In the genomic region with DNA sequence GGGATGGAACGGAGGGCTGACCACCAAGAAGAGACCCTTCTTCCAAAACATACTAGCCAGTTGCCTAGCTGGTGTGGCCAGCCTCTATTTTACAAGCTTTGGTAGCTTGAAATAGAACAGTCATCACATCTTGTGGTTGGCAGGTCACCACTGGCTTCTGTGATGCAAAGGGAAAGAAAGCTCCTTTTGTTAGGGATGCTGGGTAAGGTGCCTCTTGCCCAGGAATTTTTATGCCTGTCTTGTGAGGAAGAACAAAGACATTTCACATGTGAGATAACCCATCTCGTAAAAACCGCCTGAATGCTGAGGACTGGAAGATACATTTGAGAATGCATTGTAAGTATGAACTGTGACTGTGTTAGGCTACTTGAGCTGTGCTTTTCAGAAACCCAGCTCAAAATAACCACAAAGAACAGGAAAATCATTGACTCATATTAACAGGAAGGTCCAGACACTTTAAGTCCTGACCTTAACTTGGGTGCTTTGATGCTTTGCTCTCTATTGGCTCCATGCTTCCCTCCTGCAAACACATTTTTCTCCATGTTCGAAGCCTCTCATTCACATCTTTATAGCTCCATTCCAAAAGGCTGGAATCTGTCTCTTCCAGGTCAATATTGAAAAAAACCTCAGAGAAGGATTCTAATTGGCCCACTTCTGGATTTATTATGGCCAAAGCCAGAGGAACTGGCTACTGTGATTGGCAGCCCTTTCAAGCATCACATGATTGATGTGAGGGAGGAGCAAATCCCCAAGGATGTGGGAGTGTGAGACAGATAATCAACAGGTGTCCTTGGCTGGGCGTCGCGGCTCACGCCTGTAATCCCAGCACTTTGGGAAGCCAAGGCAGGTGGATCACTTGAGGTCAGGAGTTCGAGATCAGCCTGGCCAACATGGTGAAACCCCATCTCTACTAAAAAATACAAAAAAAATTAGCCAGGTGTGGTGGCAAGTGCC, we compare ENCODE assay signal across 7 cellular contexts. TPM values are rescaled to one million over a fixed set of nuclear protein-coding genes. Genes with fewer than 3 reads are reported as not detected.
DNase-seq lines count a peak whose midpoint lies in the region; ATAC-seq and TF ChIP-seq lines count a peak whose summit lies in the region.

No MANE protein-coding gene starts in this region.

- ATAC-seq in GM23338 (no peak), PC-3 (peak; percentile 53), GM18907 (IDR thresholded peaks at IDR 0.05; ENCODE audit: unreplicated experiment) (no peak), HG03442 (IDR thresholded peaks at IDR 0.05; ENCODE audit: unreplicated experiment) (no peak)

- TF ChIP-seq CTCF in GM23338 (conservative IDR thresholded peaks at IDR 0.05; ENCODE audit: low read depth in 2 of 2): no peak
- TF ChIP-seq CTCF in PC-3 (conservative IDR thresholded peaks at IDR 0.05; ENCODE audit: low read depth, low read length): no peak

- intact Hi-C loops in PC-3 (cut with micrococcal nuclease): loop anchor here (1.0 to 5.0 kb wide), 4 partner anchors 52 to 77 kb away; partner anchors contain the start of gene MICAL2

- BruUV-seq in PC-3 (replicated peaks; lab: Mats Ljungman, UMichigan): TSS peak; percentile 56

- H3K4me3 ChIP-seq in GM23338: no peak overlapping the region
- no peak overlapping the region for H3K4me3 ChIP-seq in PC-3 (ENCODE audit: low read length)
- no peak overlapping the region for H3K4me3 ChIP-seq in skin epidermis
- H3K4me3 ChIP-seq in effector memory CD4-positive, alpha-beta T cell (ENCODE audit: insufficient read depth, low read depth, low read length, poor library complexity, severe bottlenecking): no peak overlapping the region

- peaks cover 11% of the 10 kb centered on the region for H3K4me1 Mint-ChIP-seq in GM23338

- H3K36me3 Mint-ChIP-seq in GM23338 (ENCODE audit: low read depth): no peaks in the 10 kb centered on the region

- no peaks in the 10 kb centered on the region for H3K9me3 Mint-ChIP-seq in GM23338

- peak overlapping the region; percentile 86 for H3K9ac ChIP-seq in PC-3 (ENCODE audit: low read length)

- no peaks in the 10 kb centered on the region for H3K4me1 ChIP-seq in GM23338 (ENCODE audit: insufficient read depth)
- H3K4me1 ChIP-seq in PC-3 (ENCODE audit: insufficient read depth, low read length): peaks cover 72% of the 10 kb centered on the region
- no peaks in the 10 kb centered on the region for H3K4me1 ChIP-seq in effector memory CD4-positive, alpha-beta T cell (ENCODE audit: control insufficient read depth, insufficient read depth, low read length, poor library complexity, severe bottlenecking)

- H3K27me3 Mint-ChIP-seq in GM23338 (ENCODE audit: insufficient read depth, low read depth, poor library complexity): peaks cover 4% of the 10 kb centered on the region

- CTCF ChIA-PET in PC-3 (lab: Charles Lee): interaction anchor here (0.7 to 1.2 kb wide), 2 partner anchors 71 to 117 kb away, joined by 3 to 6 read pairs; no protein-coding TSS in a partner anchor

- no peak overlapping the region for H3K27ac ChIP-seq in GM23338 (ENCODE audit: low read depth)
- H3K27ac ChIP-seq in PC-3 (ENCODE audit: low read length): peak overlapping the region; percentile 99
- H3K27ac ChIP-seq in skin epidermis: peak overlapping the region in 17 of 21 experiments; percentile 0 to 76 (median 48)
- H3K27ac ChIP-seq in effector memory CD4-positive, alpha-beta T cell (ENCODE audit: insufficient read depth, low read length, poor library complexity, severe bottlenecking): no peak overlapping the region

- H3K4me2 ChIP-seq in GM23338 (no peak overlapping the region), PC-3 (ENCODE audit: low read length) (peak overlapping the region; percentile 45)

- H4K20me1 ChIP-seq in GM23338 (replicated peaks; ENCODE audit: insufficient read depth): no peaks in the 10 kb centered on the region
- no peaks in the 10 kb centered on the region for H4K20me1 ChIP-seq in PC-3 (ENCODE audit: low read length)

- H3K36me3 ChIP-seq in GM23338 (ENCODE audit: insufficient read depth): no peaks in the 10 kb centered on the region
- H3K36me3 ChIP-seq in PC-3 (ENCODE audit: low read depth, low read length): peaks cover 26% of the 10 kb centered on the region
- H3K36me3 ChIP-seq in effector memory CD4-positive, alpha-beta T cell (ENCODE audit: control insufficient read depth, insufficient read depth, low read length): no peaks in the 10 kb centered on the region

- H3K9me2 ChIP-seq in GM23338 (ENCODE audit: insufficient read depth): no peaks in the 10 kb centered on the region
- H3K9me2 ChIP-seq in PC-3 (replicated peaks; ENCODE audit: low read length): no peaks in the 10 kb centered on the region

- no peaks in the 10 kb centered on the region for H3K9me3 ChIP-seq in PC-3 (ENCODE audit: low read length)
- H3K9me3 ChIP-seq in effector memory CD4-positive, alpha-beta T cell (ENCODE audit: control insufficient read depth, low read length): no peaks in the 10 kb centered on the region

- H3K27ac Mint-ChIP-seq in GM23338: no peak overlapping the region

- H3K27me3 ChIP-seq in GM23338 (ENCODE audit: insufficient read depth) (no peaks in the 10 kb centered on the region), PC-3 (ENCODE audit: low read length) (no peaks in the 10 kb centered on the region)
- H3K27me3 ChIP-seq in effector memory CD4-positive, alpha-beta T cell (replicated peaks; ENCODE audit: control insufficient read depth, insufficient read depth, low read length, poor library complexity, severe bottlenecking): no peaks in the 10 kb centered on the region

- H3K79me2 ChIP-seq in GM23338 (replicated peaks; ENCODE audit: insufficient read depth): no peaks in the 10 kb centered on the region
- peaks cover 60% of the 10 kb centered on the region for H3K79me2 ChIP-seq in PC-3 (ENCODE audit: low read length)

- H3F3A ChIP-seq in GM23338 (replicated peaks; ENCODE audit: low read depth) (no peaks in the 10 kb centered on the region), PC-3 (ENCODE audit: low read length, unreplicated experiment) (peaks cover 8% of the 10 kb centered on the region)

- no peak overlapping the region for H3K4me3 Mint-ChIP-seq in GM23338

- POLR2A ChIA-PET in PC-3 (lab: Charles Lee; ENCODE audit: unreplicated experiment): interaction anchor here (0.5 to 1.5 kb wide), 12 partner anchors 11 to 1153 kb away, joined by 3 to 13 read pairs (median 4); partner anchors contain the start of gene MICAL2

- H2AFZ ChIP-seq in GM23338 (no peak overlapping the region), PC-3 (ENCODE audit: low read length) (no peak overlapping the region)

- DNase-seq in GM23338 (ENCODE audit: low spot score): peak; percentile 16
- DNase-seq in PC-3: peak; percentile 96
- peak; percentile 21 for DNase-seq in fibroblast of gingiva (ENCODE audit: low read depth)
- DNase-seq in effector memory CD4-positive, alpha-beta T cell: no peak

TF ChIP-seq in GM23338, 12 proteins besides CTCF, POLR2A, EP300 and RAD21 (continues in another document):
- TF ChIP-seq EZH2 (IDR thresholded peaks at IDR 0.05; ENCODE audit: low read depth, unreplicated experiment) (no peak), POLR2AphosphoS5 (IDR thresholded peaks at IDR 0.05; ENCODE audit: low read depth) (no peak), ZNF331 (CRISPR knock-in tag; IDR thresholded peaks at IDR 0.05; ENCODE audit: low read depth) (no peak), NANOG (IDR thresholded peaks at IDR 0.05; ENCODE audit: borderline replicate concordance) (no peak), ETS1 (IDR thresholded peaks at IDR 0.05) (no peak), JUNB (IDR thresholded peaks at IDR 0.05; ENCODE audit: unreplicated experiment) (no peak)
- TF ChIP-seq, protein P1, sequence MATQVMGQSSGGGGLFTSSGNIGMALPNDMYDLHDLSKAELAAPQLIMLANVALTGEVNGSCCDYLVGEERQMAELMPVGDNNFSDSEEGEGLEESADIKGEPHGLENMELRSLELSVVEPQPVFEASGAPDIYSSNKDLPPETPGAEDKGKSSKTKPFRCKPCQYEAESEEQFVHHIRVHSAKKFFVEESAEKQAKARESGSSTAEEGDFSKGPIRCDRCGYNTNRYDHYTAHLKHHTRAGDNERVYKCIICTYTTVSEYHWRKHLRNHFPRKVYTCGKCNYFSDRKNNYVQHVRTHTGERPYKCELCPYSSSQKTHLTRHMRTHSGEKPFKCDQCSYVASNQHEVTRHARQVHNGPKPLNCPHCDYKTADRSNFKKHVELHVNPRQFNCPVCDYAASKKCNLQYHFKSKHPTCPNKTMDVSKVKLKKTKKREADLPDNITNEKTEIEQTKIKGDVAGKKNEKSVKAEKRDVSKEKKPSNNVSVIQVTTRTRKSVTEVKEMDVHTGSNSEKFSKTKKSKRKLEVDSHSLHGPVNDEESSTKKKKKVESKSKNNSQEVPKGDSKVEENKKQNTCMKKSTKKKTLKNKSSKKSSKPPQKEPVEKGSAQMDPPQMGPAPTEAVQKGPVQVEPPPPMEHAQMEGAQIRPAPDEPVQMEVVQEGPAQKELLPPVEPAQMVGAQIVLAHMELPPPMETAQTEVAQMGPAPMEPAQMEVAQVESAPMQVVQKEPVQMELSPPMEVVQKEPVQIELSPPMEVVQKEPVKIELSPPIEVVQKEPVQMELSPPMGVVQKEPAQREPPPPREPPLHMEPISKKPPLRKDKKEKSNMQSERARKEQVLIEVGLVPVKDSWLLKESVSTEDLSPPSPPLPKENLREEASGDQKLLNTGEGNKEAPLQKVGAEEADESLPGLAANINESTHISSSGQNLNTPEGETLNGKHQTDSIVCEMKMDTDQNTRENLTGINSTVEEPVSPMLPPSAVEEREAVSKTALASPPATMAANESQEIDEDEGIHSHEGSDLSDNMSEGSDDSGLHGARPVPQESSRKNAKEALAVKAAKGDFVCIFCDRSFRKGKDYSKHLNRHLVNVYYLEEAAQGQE (IDR thresholded peaks at IDR 0.05; ENCODE audit: unreplicated experiment): no peak

RNA-seq across cellular contexts. Expression of gene MICAL2, which starts 53.9 kb away (rescaled TPM):
- total RNA-seq in GM23338 (2014; rRNA removed; shearing (Covaris generic)): 1.4 and 1.7 TPM in 2 replicates
- 0.66 and 1.5 TPM in 2 replicates for polyA plus RNA-seq in GM23338 (2016; fragmentation: Nextera tagmentation; extraction: Ambion mirVana)
- total RNA-seq in PC-3 (2014; rRNA removed): 50.1 and 62.9 TPM in 2 replicates

Comparison
In these comparisons a context has a peak if more than half of its experiments do, and no peak if none do; other contexts are left out.
1. DNase-seq: peak in GM23338 (single experiment), PC-3 (single experiment) and fibroblast of gingiva (single experiment); none in effector memory CD4-positive, alpha-beta T cell (0 of 3).
2. H3K27ac ChIP-seq: peak in PC-3 (single experiment) and skin epidermis (17 of 21); none in GM23338 (single experiment) and effector memory CD4-positive, alpha-beta T cell (single experiment).
3. RNA of gene MICAL2, which starts 53.9 kb away (total RNA-seq): 50.1 to 62.9 TPM in PC-3; 1.4 to 1.7 TPM in GM23338; every median in the first group is over 10 times any median in the second.